Comparison of ENCODE assay signal across 1 cellular context in genomic region chr14:104001003-104001402, GRCh38.
TF ChIP-seq lines count a peak whose summit lies in the region.

No MANE protein-coding gene starts in this region.

TF ChIP-seq in Ishikawa, 13 proteins besides CTCF, POLR2A, EP300 and RAD21 (continued from another document):
- TF ChIP-seq, protein P1, sequence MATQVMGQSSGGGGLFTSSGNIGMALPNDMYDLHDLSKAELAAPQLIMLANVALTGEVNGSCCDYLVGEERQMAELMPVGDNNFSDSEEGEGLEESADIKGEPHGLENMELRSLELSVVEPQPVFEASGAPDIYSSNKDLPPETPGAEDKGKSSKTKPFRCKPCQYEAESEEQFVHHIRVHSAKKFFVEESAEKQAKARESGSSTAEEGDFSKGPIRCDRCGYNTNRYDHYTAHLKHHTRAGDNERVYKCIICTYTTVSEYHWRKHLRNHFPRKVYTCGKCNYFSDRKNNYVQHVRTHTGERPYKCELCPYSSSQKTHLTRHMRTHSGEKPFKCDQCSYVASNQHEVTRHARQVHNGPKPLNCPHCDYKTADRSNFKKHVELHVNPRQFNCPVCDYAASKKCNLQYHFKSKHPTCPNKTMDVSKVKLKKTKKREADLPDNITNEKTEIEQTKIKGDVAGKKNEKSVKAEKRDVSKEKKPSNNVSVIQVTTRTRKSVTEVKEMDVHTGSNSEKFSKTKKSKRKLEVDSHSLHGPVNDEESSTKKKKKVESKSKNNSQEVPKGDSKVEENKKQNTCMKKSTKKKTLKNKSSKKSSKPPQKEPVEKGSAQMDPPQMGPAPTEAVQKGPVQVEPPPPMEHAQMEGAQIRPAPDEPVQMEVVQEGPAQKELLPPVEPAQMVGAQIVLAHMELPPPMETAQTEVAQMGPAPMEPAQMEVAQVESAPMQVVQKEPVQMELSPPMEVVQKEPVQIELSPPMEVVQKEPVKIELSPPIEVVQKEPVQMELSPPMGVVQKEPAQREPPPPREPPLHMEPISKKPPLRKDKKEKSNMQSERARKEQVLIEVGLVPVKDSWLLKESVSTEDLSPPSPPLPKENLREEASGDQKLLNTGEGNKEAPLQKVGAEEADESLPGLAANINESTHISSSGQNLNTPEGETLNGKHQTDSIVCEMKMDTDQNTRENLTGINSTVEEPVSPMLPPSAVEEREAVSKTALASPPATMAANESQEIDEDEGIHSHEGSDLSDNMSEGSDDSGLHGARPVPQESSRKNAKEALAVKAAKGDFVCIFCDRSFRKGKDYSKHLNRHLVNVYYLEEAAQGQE (IDR thresholded peaks at IDR 0.05; ENCODE audit: low read depth): no peak
- TF ChIP-seq MAX (IDR thresholded peaks at IDR 0.05) (no peak), NFIC (IDR thresholded peaks at IDR 0.05) (no peak), YY1 (IDR thresholded peaks at IDR 0.05; ENCODE audit: low read depth) (no peak), TEAD4 (IDR thresholded peaks at IDR 0.05) (no peak), EGR1 (IDR thresholded peaks at IDR 0.05) (no peak)
